ENCODE assay signal across 9 cellular contexts in genomic region chr3:4898454-4899313, GRCh38.
DNase-seq lines count a peak whose midpoint lies in the region; ATAC-seq and TF ChIP-seq lines count a peak whose summit lies in the region.
"Had no signal": no experiment of that assay in that cellular context is flagged by ENCODE, and none has a peak within 500 bp of the region (broad histone marks: within the 10 kb centered on the region; RNA-seq: fewer than 3 reads in every experiment).

No MANE protein-coding gene starts in this region.

- intact Hi-C loops in activated CD4-positive, alpha-beta T cell treated with anti-CD3 and anti-CD28 coated beads, Interleukin-2, amount 10 ng/mL, durations not matched to agents 24 days and 14 days (cut with micrococcal nuclease): loop anchor here (1.0 to 2.0 kb wide), 4 partner anchors 8 to 78 kb away; no protein-coding TSS in a partner anchor
- intact Hi-C loops in mucosa of descending colon (cut with DNase I, micrococcal nuclease): no loop called here

- H3K36me3 ChIP-seq in mucosa of descending colon (ENCODE audit: low read depth): no peaks in the 10 kb centered on the region

- H3K36me3 Mint-ChIP-seq in activated CD4-positive, alpha-beta T cell treated with anti-CD3 and anti-CD28 coated beads, Interleukin-2, amount 10 ng/mL, durations not matched to agents 24 days and 14 days (ENCODE audit: low read depth): peaks cover 9% of the 10 kb centered on the region
- no peaks in the 10 kb centered on the region for H3K36me3 Mint-ChIP-seq in glutamatergic neuron (ENCODE audit: unreplicated experiment)

- H3K4me3 Mint-ChIP-seq in activated CD4-positive, alpha-beta T cell treated with anti-CD3 and anti-CD28 coated beads, Interleukin-2, amount 10 ng/mL, durations not matched to agents 24 days and 14 days: peak overlapping the region; percentile 24
- no peak overlapping the region for H3K4me3 Mint-ChIP-seq in glutamatergic neuron (ENCODE audit: unreplicated experiment)
- H3K4me3 Mint-ChIP-seq: neural crest cell had no signal

- ATAC-seq in HG02852 (IDR thresholded peaks at IDR 0.05; ENCODE audit: unreplicated experiment) (peak; percentile 97), SK-N-SH treated with all-trans-retinoic acid at 6 μM for 48 hours (peak; percentile 87), mucosa of descending colon (peak; percentile 32)

- H3K4me1 Mint-ChIP-seq in activated CD4-positive, alpha-beta T cell treated with anti-CD3 and anti-CD28 coated beads, Interleukin-2, amount 10 ng/mL, durations not matched to agents 24 days and 14 days: peaks cover 49% of the 10 kb centered on the region
- no peaks in the 10 kb centered on the region for H3K4me1 Mint-ChIP-seq in glutamatergic neuron (ENCODE audit: low read depth, unreplicated experiment)

- peaks cover 13% of the 10 kb centered on the region for H3K4me1 ChIP-seq in mucosa of descending colon (ENCODE audit: low read depth)

- no peaks in the 10 kb centered on the region for H3K9me3 ChIP-seq in mucosa of descending colon

- no peak overlapping the region for H3K4me3 ChIP-seq in mucosa of descending colon

- H3K27me3 Mint-ChIP-seq in activated CD4-positive, alpha-beta T cell treated with anti-CD3 and anti-CD28 coated beads, Interleukin-2, amount 10 ng/mL, durations not matched to agents 24 days and 14 days: no peaks in the 10 kb centered on the region
- H3K27me3 Mint-ChIP-seq in glutamatergic neuron (ENCODE audit: unreplicated experiment): peaks cover 2% of the 10 kb centered on the region

- peaks cover 4% of the 10 kb centered on the region for H3K9me3 Mint-ChIP-seq in activated CD4-positive, alpha-beta T cell treated with anti-CD3 and anti-CD28 coated beads, Interleukin-2, amount 10 ng/mL, durations not matched to agents 24 days and 14 days
- peaks cover 3% of the 10 kb centered on the region for H3K9me3 Mint-ChIP-seq in glutamatergic neuron (ENCODE audit: unreplicated experiment)
- H3K9me3 Mint-ChIP-seq: neural crest cell had no signal

- peak overlapping the region; percentile 91 for H3K27ac Mint-ChIP-seq in activated CD4-positive, alpha-beta T cell treated with anti-CD3 and anti-CD28 coated beads, Interleukin-2, amount 10 ng/mL, durations not matched to agents 24 days and 14 days
- H3K27ac Mint-ChIP-seq in glutamatergic neuron (ENCODE audit: unreplicated experiment): no peak overlapping the region

- no peak for TF ChIP-seq CTCF in mucosa of descending colon (IDR thresholded peaks at IDR 0.05)
- no peak for TF ChIP-seq CTCF in glutamatergic neuron (IDR thresholded peaks at IDR 0.05; ENCODE audit: partially characterized antibody, unreplicated experiment)

- peak; percentile 72 for DNase-seq in activated CD4-positive, alpha-beta T cell treated with anti-CD3 and anti-CD28 coated beads, Interleukin-2, amount 10 ng/mL, durations not matched to agents 24 days and 14 days
- no peak for DNase-seq in activated CD4-positive, alpha-beta T cell treated with anti-CD3 and anti-CD28 coated beads, Interleukin-2, amount 50 U/mL, for 48 hours
- DNase-seq in mucosa of descending colon (no peak), COLO668 (lab: John Stamatoyannopoulos, UW; ENCODE audit: unreplicated experiment) (no peak), glutamatergic neuron (no peak)
- DNase-seq in activated CD8-positive, alpha-beta memory T cell treated with anti-CD3 and anti-CD28 coated beads, Interleukin-2, amount 50 U/mL, for 48 hours: no peak

TF ChIP-seq in SK-N-SH treated with all-trans-retinoic acid at 6 μM for 48 hours, 23 proteins besides CTCF, POLR2A, EP300 and RAD21:
- TF ChIP-seq ZNF70 (CRISPR knock-in tag; IDR thresholded peaks at IDR 0.05) (no peak), CSDC2 (CRISPR knock-in tag; IDR thresholded peaks at IDR 0.05) (0 out of 2 replicates have a peak, but pooled peaks have one; percentile 21)

Comparison
In these comparisons a context has a peak if more than half of its experiments do, and no peak if none do; other contexts are left out.
1. ATAC-seq: peak in every context shown above with its lines; median percentile 97 in HG02852; 87 in SK-N-SH treated with all-trans-retinoic acid at 6 μM for 48 hours; 32 in mucosa of descending colon.